29 cellular contexts compared by ENCODE assay signal in genomic region chr2:206116278-206116677, GRCh38.
"Had no signal": no experiment of that assay in that cellular context is flagged by ENCODE, and none has a peak within 500 bp of the region (broad histone marks: within the 10 kb centered on the region; RNA-seq: fewer than 3 reads in every experiment).

No MANE protein-coding gene starts in this region.

- H3K9me3 Mint-ChIP-seq: neural progenitor cell, type B pancreatic cell had no signal

- ATAC-seq: left colon; left lung; natural killer cell; psoas muscle; stimulated activated memory B cell treated with anti-CD40 and anti-IgM and Interleukin-4, amounts not matched to agents 10 μg/mL and 1 μg/mL and 100 μg/mL, for 72 hours; stimulated activated naive CD8-positive, alpha-beta T cell treated with anti-CD3 and anti-CD28 coated beads, Interleukin-15, amount 100 ng/mL, for 72 hours had no signal

- H2AFZ ChIP-seq: neural progenitor cell, parathyroid adenoma had no signal

- H3K9me3 ChIP-seq: psoas muscle, right atrium auricular region, right lobe of liver had no signal

- H3K4me1 ChIP-seq: left lung, lower lobe of right lung, neural progenitor cell, parathyroid adenoma, psoas muscle, right atrium auricular region, right lobe of liver, tibial nerve, uterus had no signal

- H3K27ac ChIP-seq: left lung, lower lobe of right lung, neural progenitor cell, parathyroid adenoma, psoas muscle, right atrium auricular region, right lobe of liver, tibial nerve, uterus had no signal

- H3K36me3 ChIP-seq: neural progenitor cell, uterus had no signal

- DNase-seq: hypothalamus; immature natural killer cell; kidney; left colon; lower lobe of right lung; mammary epithelial cell; mesenchymal stem cell; naive B cell; natural killer cell; nephron progenitor cell; psoas muscle; right lobe of liver; stimulated activated CD4-positive, alpha-beta T cell treated with anti-CD3 and anti-CD28 coated beads, Interleukin-1b, Interleukin-23, amount 100 ng/mL, for 48 hours; stimulated activated CD4-positive, alpha-beta T cell treated with anti-CD3 and anti-CD28 coated beads, Interleukin-2, amount 100 ng/mL, for 48 hours; stimulated activated CD4-positive, alpha-beta T cell treated with anti-CD3 and anti-CD28 coated beads, Interleukin-4, amount 100 ng/mL, for 4 hours; stimulated activated CD8-positive, alpha-beta memory T cell treated with anti-CD3 and anti-CD28 coated beads, Interleukin-4, amount 100 ng/mL, for 48 hours; stimulated activated naive CD4-positive, alpha-beta T cell treated with Interleukin-2 at 50 U/mL for 16 hours; stimulated activated naive CD8-positive, alpha-beta T cell treated with anti-CD3 and anti-CD28 coated beads, Interleukin-15, amount 100 ng/mL, for 72 hours; substantia nigra; uterus had no signal

- H3K4me2 ChIP-seq: neural progenitor cell, smooth muscle cell had no signal

- H3K4me3 Mint-ChIP-seq: immature natural killer cell; mesothelial cell of epicardium; naive B cell; natural killer cell; nephron progenitor cell; neural progenitor cell; stimulated activated memory B cell treated with anti-CD40 and anti-IgM and Interleukin-4, amounts not matched to agents 10 μg/mL and 1 μg/mL and 100 μg/mL, for 72 hours; stimulated activated naive CD8-positive, alpha-beta T cell treated with anti-CD3 and anti-CD28 coated beads, Interleukin-15, amount 100 ng/mL, for 72 hours; type B pancreatic cell had no signal

- H3K4me3 ChIP-seq: left lung, lower lobe of right lung, neural progenitor cell, psoas muscle, right atrium auricular region, right lobe of liver, smooth muscle cell, tibial nerve, uterus had no signal

- H3K27me3 ChIP-seq: left lung, neural progenitor cell, right atrium auricular region, right lobe of liver, tibial nerve, uterus had no signal

- H3K27ac Mint-ChIP-seq: immature natural killer cell; mesothelial cell of epicardium; naive B cell; natural killer cell; nephron progenitor cell; neural progenitor cell; stimulated activated memory B cell treated with anti-CD40 and anti-IgM and Interleukin-4, amounts not matched to agents 10 μg/mL and 1 μg/mL and 100 μg/mL, for 72 hours; stimulated activated naive CD8-positive, alpha-beta T cell treated with anti-CD3 and anti-CD28 coated beads, Interleukin-15, amount 100 ng/mL, for 72 hours; type B pancreatic cell had no signal

- H3K27me3 Mint-ChIP-seq: naive B cell; stimulated activated memory B cell treated with anti-CD40 and anti-IgM and Interleukin-4, amounts not matched to agents 10 μg/mL and 1 μg/mL and 100 μg/mL, for 72 hours; stimulated activated naive CD8-positive, alpha-beta T cell treated with anti-CD3 and anti-CD28 coated beads, Interleukin-15, amount 100 ng/mL, for 72 hours; type B pancreatic cell had no signal

- H3K4me1 Mint-ChIP-seq: immature natural killer cell; mesothelial cell of epicardium; naive B cell; natural killer cell; nephron progenitor cell; neural progenitor cell; stimulated activated memory B cell treated with anti-CD40 and anti-IgM and Interleukin-4, amounts not matched to agents 10 μg/mL and 1 μg/mL and 100 μg/mL, for 72 hours; stimulated activated naive CD8-positive, alpha-beta T cell treated with anti-CD3 and anti-CD28 coated beads, Interleukin-15, amount 100 ng/mL, for 72 hours had no signal

- H3K9ac ChIP-seq: neural progenitor cell, parathyroid adenoma had no signal
